19 cellular contexts compared by ENCODE assay signal in genomic region chr6:108408453-108408852, GRCh38.
DNase-seq lines count a peak whose midpoint lies in the region; ATAC-seq, FAIRE-seq and TF ChIP-seq lines count a peak whose summit lies in the region.
"Had no signal": no experiment of that assay in that cellular context is flagged by ENCODE, and none has a peak within 500 bp of the region (broad histone marks: within the 10 kb centered on the region; RNA-seq: fewer than 3 reads in every experiment).

No MANE protein-coding gene starts in this region.

- no peaks in the 10 kb centered on the region for H3K27me3 ChIP-seq in right cardiac atrium (ENCODE audit: control insufficient read depth, insufficient read depth)
- H3K27me3 ChIP-seq in small intestine (ENCODE audit: control insufficient read depth in 2 of 2, insufficient read depth in 2 of 2, low read length in 2 of 2), result no peaks in the 10 kb centered on the region
- H3K27me3 ChIP-seq: upper lobe of left lung had no signal

- H3K4me1 ChIP-seq in right cardiac atrium (ENCODE audit: control insufficient read depth, insufficient read depth, low read length) (no peaks in the 10 kb centered on the region), small intestine (ENCODE audit: control insufficient read depth in 2 of 2, insufficient read depth in 1 of 2, low read depth in 1 of 2, low read length in 1 of 2) (peaks cover 0 to 2% of the 10 kb centered on the region in 2 donors)
- H3K4me1 ChIP-seq: upper lobe of left lung had no signal

- H3K4me1 Mint-ChIP-seq in activated CD4-positive, alpha-beta memory T cell treated with anti-CD3 and anti-CD28 coated beads for 36 hours (ENCODE audit: low read depth), result no peaks in the 10 kb centered on the region
- H3K4me1 Mint-ChIP-seq in activated CD4-positive, alpha-beta T cell treated with anti-CD3 and anti-CD28 coated beads for 36 hours, result no peaks in the 10 kb centered on the region
- H3K4me1 Mint-ChIP-seq: IgD-negative memory B cell; stimulated activated naive B cell treated with anti-CD40 and anti-IgM and Interleukin-4, amounts not matched to agents 10 μg/mL and 1 μg/mL and 100 μg/mL, for 72 hours had no signal

- H3K27me3 Mint-ChIP-seq in activated CD4-positive, alpha-beta memory T cell treated with anti-CD3 and anti-CD28 coated beads for 36 hours, result no peaks in the 10 kb centered on the region
- no peaks in the 10 kb centered on the region for H3K27me3 Mint-ChIP-seq in activated CD4-positive, alpha-beta T cell treated with anti-CD3 and anti-CD28 coated beads for 36 hours
- H3K27me3 Mint-ChIP-seq: IgD-negative memory B cell; stimulated activated naive B cell treated with anti-CD40 and anti-IgM and Interleukin-4, amounts not matched to agents 10 μg/mL and 1 μg/mL and 100 μg/mL, for 72 hours had no signal

- H3K9me3 ChIP-seq in right cardiac atrium (ENCODE audit: control insufficient read depth, low read length) (no peaks in the 10 kb centered on the region), small intestine (ENCODE audit: control insufficient read depth, low read depth) (no peaks in the 10 kb centered on the region)
- H3K9me3 ChIP-seq: upper lobe of left lung had no signal

- FAIRE-seq in small intestine (lab: Jason Lieb, UNC), result peak; percentile 23
- FAIRE-seq: colon, RCC 7860 had no signal

- DNase-seq in HuH-7.5 (ENCODE audit: low spot score), result peak; percentile 15
- DNase-seq in cardiac fibroblast (ENCODE audit: low read depth in 2 of 2), result peak; percentile 9 to 65
- no peak for DNase-seq in right cardiac atrium
- peak; percentile 69 for DNase-seq in small intestine
- no peak for DNase-seq in activated CD4-positive, alpha-beta memory T cell treated with anti-CD3 and anti-CD28 coated beads for 36 hours
- no peak for DNase-seq in activated CD4-positive, alpha-beta T cell treated with anti-CD3 and anti-CD28 coated beads for 36 hours
- DNase-seq: amniotic stem cell; DMS79 treated with DMSO at 0.1 percent for 48 hours; hippocampal formation; NCI-H1048; stimulated activated naive B cell treated with anti-CD40 and anti-IgM and Interleukin-4, amounts not matched to agents 10 μg/mL and 1 μg/mL and 100 μg/mL, for 72 hours; upper lobe of left lung; WERI-Rb-1 had no signal

- intact Hi-C loops in right cardiac atrium (cut with DNase I), result no loop called here
- intact Hi-C loops in activated CD4-positive, alpha-beta memory T cell treated with anti-CD3 and anti-CD28 coated beads for 36 hours (cut with micrococcal nuclease), result no loop called here
- intact Hi-C loops in activated CD4-positive, alpha-beta T cell treated with anti-CD3 and anti-CD28 coated beads for 36 hours (cut with DNase I, micrococcal nuclease), result no loop called here

- H3K27ac Mint-ChIP-seq in activated CD4-positive, alpha-beta memory T cell treated with anti-CD3 and anti-CD28 coated beads for 36 hours, result no peak overlapping the region
- H3K27ac Mint-ChIP-seq in activated CD4-positive, alpha-beta T cell treated with anti-CD3 and anti-CD28 coated beads for 36 hours, result no peak overlapping the region
- H3K27ac Mint-ChIP-seq: activated T-helper 17 cell treated with anti-CD3 and anti-CD28 coated beads, Interleukin-2, amount 50 U/mL, for 72 hours; CD14-positive monocyte; IgD-negative memory B cell; stimulated activated naive B cell treated with anti-CD40 and anti-IgM and Interleukin-4, amounts not matched to agents 10 μg/mL and 1 μg/mL and 100 μg/mL, for 72 hours had no signal

- H3K27ac ChIP-seq in right cardiac atrium (ENCODE audit: low read length) (no peak overlapping the region), small intestine (ENCODE audit: low read depth in 1 of 2, low read length in 1 of 2) (no peak overlapping the region)
- H3K27ac ChIP-seq: upper lobe of left lung, WERI-Rb-1 had no signal

- H3K4me3 ChIP-seq in cardiac fibroblast (replicated peaks in 1 of 2; ENCODE audit: low read depth in 2 of 2, low read length in 2 of 2) (no peak overlapping the region), right cardiac atrium (ENCODE audit: low read length) (no peak overlapping the region), small intestine (ENCODE audit: low read depth in 1 of 2, low read length in 2 of 2) (no peak overlapping the region)
- H3K4me3 ChIP-seq: upper lobe of left lung had no signal

- CTCF ChIA-PET in activated CD4-positive, alpha-beta memory T cell treated with anti-CD3 and anti-CD28 coated beads for 36 hours (lab: Charles Lee), result no interaction called here
- CTCF ChIA-PET in activated CD4-positive, alpha-beta T cell treated with anti-CD3 and anti-CD28 coated beads for 36 hours (lab: Charles Lee), result no interaction called here

- H3K36me3 ChIP-seq in small intestine (ENCODE audit: control insufficient read depth in 2 of 2, insufficient read depth in 2 of 2, low read length in 2 of 2), result no peaks in the 10 kb centered on the region
- H3K36me3 ChIP-seq: upper lobe of left lung, WERI-Rb-1 had no signal

- peaks cover 26% of the 10 kb centered on the region for H3K36me3 Mint-ChIP-seq in activated CD4-positive, alpha-beta memory T cell treated with anti-CD3 and anti-CD28 coated beads for 36 hours
- H3K36me3 Mint-ChIP-seq in activated CD4-positive, alpha-beta T cell treated with anti-CD3 and anti-CD28 coated beads for 36 hours (ENCODE audit: low read depth), result peaks cover 28% of the 10 kb centered on the region

- TF ChIP-seq CTCF in cardiac fibroblast (IDR thresholded peaks at IDR 0.05; ENCODE audit: low read depth, low read length), result no peak

- H3K4me3 Mint-ChIP-seq in activated CD4-positive, alpha-beta memory T cell treated with anti-CD3 and anti-CD28 coated beads for 36 hours, result no peak overlapping the region
- no peak overlapping the region for H3K4me3 Mint-ChIP-seq in activated CD4-positive, alpha-beta T cell treated with anti-CD3 and anti-CD28 coated beads for 36 hours
- H3K4me3 Mint-ChIP-seq: activated T-helper 17 cell treated with anti-CD3 and anti-CD28 coated beads, Interleukin-2, amount 50 U/mL, for 72 hours; CD14-positive monocyte; IgD-negative memory B cell; stimulated activated naive B cell treated with anti-CD40 and anti-IgM and Interleukin-4, amounts not matched to agents 10 μg/mL and 1 μg/mL and 100 μg/mL, for 72 hours had no signal

- POLR2A ChIA-PET in activated CD4-positive, alpha-beta memory T cell treated with anti-CD3 and anti-CD28 coated beads for 36 hours (lab: Charles Lee), result no interaction called here
- POLR2A ChIA-PET in activated CD4-positive, alpha-beta T cell treated with anti-CD3 and anti-CD28 coated beads for 36 hours (lab: Charles Lee), result no interaction called here

- H3K9me3 Mint-ChIP-seq in activated CD4-positive, alpha-beta memory T cell treated with anti-CD3 and anti-CD28 coated beads for 36 hours, result peaks cover 14% of the 10 kb centered on the region
- H3K9me3 Mint-ChIP-seq in activated CD4-positive, alpha-beta T cell treated with anti-CD3 and anti-CD28 coated beads for 36 hours (ENCODE audit: low read depth), result peaks cover 14% of the 10 kb centered on the region

- ATAC-seq in right cardiac atrium, result peak; percentile 20 to 82
- no peak for ATAC-seq in GM18520 (IDR thresholded peaks at IDR 0.05; ENCODE audit: unreplicated experiment)
- no peak for ATAC-seq in activated CD4-positive, alpha-beta T cell treated with anti-CD3 and anti-CD28 coated beads for 36 hours
- ATAC-seq: activated T-helper 17 cell treated with anti-CD3 and anti-CD28 coated beads, Interleukin-2, amount 50 U/mL, for 72 hours; stimulated activated naive B cell treated with anti-CD40 and anti-IgM and Interleukin-4, amounts not matched to agents 10 μg/mL and 1 μg/mL and 100 μg/mL, for 72 hours had no signal

- WGBS in right cardiac atrium, result 36% methylated on average over 1 of the region's 1 CpG
- 19 to 63% (median 26%) methylated on average over 1 of the region's 1 CpG for WGBS in small intestine, 3 donors

Comparison
In these comparisons a context has a peak if more than half of its experiments do, and no peak if none do; other contexts are left out.
1. DNase-seq: peak in HuH-7.5 (single experiment), cardiac fibroblast (2 of 2) and small intestine (single experiment); none in right cardiac atrium (0 of 3), activated CD4-positive, alpha-beta memory T cell treated with anti-CD3 and anti-CD28 coated beads for 36 hours (single experiment) and activated CD4-positive, alpha-beta T cell treated with anti-CD3 and anti-CD28 coated beads for 36 hours (single experiment).
2. ATAC-seq: peak in right cardiac atrium (2 of 2); none in GM18520 (single experiment) and activated CD4-positive, alpha-beta T cell treated with anti-CD3 and anti-CD28 coated beads for 36 hours (single experiment).